ENCODE assay signal across 20 cellular contexts in the genomic region with DNA sequence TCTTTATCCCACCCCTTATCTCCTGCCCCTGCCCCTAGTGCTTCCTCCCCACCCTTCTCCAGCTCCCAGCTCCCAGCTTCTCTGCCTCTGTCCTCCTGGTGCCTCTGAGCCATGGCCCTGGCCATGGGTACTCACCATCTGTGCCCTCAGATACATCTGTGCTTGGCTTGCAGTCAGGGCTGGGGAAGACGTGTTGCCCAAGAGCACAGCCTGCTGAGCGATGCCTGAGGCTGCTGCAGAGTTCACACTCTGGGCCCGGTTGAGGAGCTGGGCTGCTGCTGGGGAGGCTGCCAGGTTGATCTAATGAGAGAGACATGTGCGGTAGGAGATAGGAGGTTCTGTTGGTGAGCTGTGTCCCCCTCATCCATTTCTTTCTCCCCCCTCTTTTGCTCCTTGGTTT. TPM values are rescaled to one million over a fixed set of nuclear protein-coding genes. Genes with fewer than 3 reads are reported as not detected.
A peak's percentile ranks its signal among the peaks of the same experiment; 100 is the strongest.
DNase-seq lines count a peak whose midpoint lies in the region; ATAC-seq and TF ChIP-seq lines count a peak whose summit lies in the region.
"Had no signal": no experiment of that assay in that cellular context is flagged by ENCODE, and none has a peak within 500 bp of the region (broad histone marks: within the 10 kb centered on the region; RNA-seq: fewer than 3 reads in every experiment).

No MANE protein-coding gene starts in this region.

- H3K4me2 ChIP-seq in PC-9 = no peak overlapping the region
- H3K4me2 ChIP-seq: A549 had no signal

- CTCF ChIA-PET in PC-9 (lab: Charles Lee) = no interaction called here

- no peaks in the 10 kb centered on the region for H3K9me3 ChIP-seq in MG63
- no peaks in the 10 kb centered on the region for H3K9me3 ChIP-seq in heart left ventricle
- H3K9me3 ChIP-seq in PC-9 (ENCODE audit: insufficient read depth, low read depth) = no peaks in the 10 kb centered on the region
- H3K9me3 ChIP-seq: A549, neutrophil, uterus had no signal

- intact Hi-C loops in heart left ventricle (cut with DNase I) = loop anchor here in 5 of 10 donors (2.0 to 10.0 kb wide), 7 partner anchors 73 to 255 kb away; no protein-coding TSS in a partner anchor
- intact Hi-C loops in PC-9 (cut with micrococcal nuclease; ENCODE audit: unreplicated experiment) = no loop called here

- H3K36me3 ChIP-seq in MG63 (no peaks in the 10 kb centered on the region), heart left ventricle (peaks cover 0 to 31% (median 11%) of the 10 kb centered on the region in 9 donors), brain microvascular endothelial cell (replicated peaks) (peaks cover 54% of the 10 kb centered on the region), PC-9 (ENCODE audit: low read depth) (no peaks in the 10 kb centered on the region)
- H3K36me3 ChIP-seq: neutrophil, uterus had no signal

- no peak overlapping the region for H3K4me3 ChIP-seq in MG63
- no peak overlapping the region for H3K4me3 ChIP-seq in heart left ventricle
- H3K4me3 ChIP-seq in brain microvascular endothelial cell (ENCODE audit: low read depth, low read length) = no peak overlapping the region
- no peak overlapping the region for H3K4me3 ChIP-seq in PC-9
- H3K4me3 ChIP-seq: A549, uterus had no signal

- TF ChIP-seq POLR2A in heart left ventricle (IDR thresholded peaks at IDR 0.05) = no peak

- peak; percentile 26 to 78 (median 55) for ATAC-seq in heart left ventricle
- ATAC-seq: A549 had no signal

- no peak overlapping the region for H2AFZ ChIP-seq in PC-9

- peaks cover 4 to 61% (median 37%) of the 10 kb centered on the region in 12 donors for H3K4me1 ChIP-seq in heart left ventricle
- H3K4me1 ChIP-seq in PC-9 (replicated peaks; ENCODE audit: insufficient read depth) = peaks cover 3% of the 10 kb centered on the region; the same call in 1 of the 2 replicates
- H3K4me1 ChIP-seq: A549 had no signal

- in situ Hi-C loops in brain microvascular endothelial cell (cut with HindIII; ENCODE audit: low pct_ligation_motif_present, low sequenced_read_pairs) = no loop called here

- DNase-seq in AG08396 (ENCODE audit: low spot score) (peak; percentile 67), MG63 (peak; percentile 54), caudate nucleus (lab: John Stamatoyannopoulos, UW) (peak in 2 of 61 donors; percentile 22 to 67), heart left ventricle (peak; percentile 44 to 86 (median 69)), COR-L47 (lab: John Stamatoyannopoulos, UW) (no peak), brain microvascular endothelial cell (no peak), NCI-H2029 treated with DMSO at 0.1 percent for 48 hours (lab: John Stamatoyannopoulos, UW) (no peak), PC-9 (no peak)
- DNase-seq: activated CD4-positive, alpha-beta T cell treated with anti-CD3 and anti-CD28 coated beads, Interleukin-2, amount 50 U/mL, for 4 hours; activated naive CD8-positive, alpha-beta T cell treated with anti-CD3 and anti-CD28 coated beads for 36 hours; activated T-cell treated with anti-CD3 and anti-CD28 coated beads, Interleukin-2, amount 50 U/mL, for 48 hours; GF-D8; kidney; NCI-H1930; NCI-H69; OCI-M1; retina; uterus had no signal

- no peaks in the 10 kb centered on the region for H3K9me2 ChIP-seq in PC-9 (ENCODE audit: insufficient read depth)

- no peaks in the 10 kb centered on the region for H4K20me1 ChIP-seq in PC-9 (ENCODE audit: insufficient read depth)

- H3K27ac ChIP-seq in caudate nucleus (ENCODE audit: low read depth, low read length) (peak overlapping the region; percentile 33), heart left ventricle (peak overlapping the region in 10 of 12 donors; percentile 1 to 68 (median 52)), brain microvascular endothelial cell (no peak overlapping the region), PC-9 (no peak overlapping the region)
- H3K27ac ChIP-seq: A549, neutrophil, uterus had no signal

- H3K27me3 ChIP-seq in MG63 (no peaks in the 10 kb centered on the region), heart left ventricle (no peaks in the 10 kb centered on the region), brain microvascular endothelial cell (replicated peaks) (no peaks in the 10 kb centered on the region), PC-9 (ENCODE audit: insufficient read depth, low read depth) (no peaks in the 10 kb centered on the region)
- H3K27me3 ChIP-seq: neutrophil, uterus had no signal

- H3K79me2 ChIP-seq in PC-9 (ENCODE audit: low read depth) = no peaks in the 10 kb centered on the region

- POLR2A ChIA-PET in PC-9 (lab: Charles Lee; ENCODE audit: unreplicated experiment) = no interaction called here

- BruUV-seq in PC-9 (replicated peaks; lab: Mats Ljungman, UMichigan) = no TSS peak

- WGBS in heart left ventricle, 4 donors = 42 to 55% (median 47%) methylated on average over 2 to 4 of the region's 4 CpGs

- TF ChIP-seq CTCF in heart left ventricle (IDR thresholded peaks at IDR 0.05) = peak in 1 of 12 donors; percentile 7
- no peak for TF ChIP-seq CTCF in brain microvascular endothelial cell (IDR thresholded peaks at IDR 0.05; ENCODE audit: low read depth, low read length, missing control alignments)
- TF ChIP-seq CTCF in PC-9 (conservative IDR thresholded peaks at IDR 0.05) = no peak

- no peaks in the 10 kb centered on the region for H3F3A ChIP-seq in PC-9 (ENCODE audit: insufficient read depth, low read depth)

RNA-seq across cellular contexts. Expression of a gene that starts 49.4 kb away (rescaled TPM):
- not detected in 2 replicates for total RNA-seq in MG63 (2014; rRNA removed; shearing (Covaris generic); ENCODE audit: low replicate concordance)
- under 1 TPM in 1 of 9 donors, not detected in 8; 0.40 TPM for total RNA-seq in heart left ventricle
- polyA plus RNA-seq in heart left ventricle = not detected
- not detected in 2 replicates for total RNA-seq in PC-9 (2021)
- total RNA-seq: activated naive CD8-positive, alpha-beta T cell treated with anti-CD3 and anti-CD28 coated beads for 36 hours; kidney had no signal
- polyA plus RNA-seq: A549 had no signal

Comparison
In these comparisons a context has a peak if more than half of its experiments do, and no peak if none do; other contexts are left out.
1. DNase-seq: peak in AG08396 (single experiment), MG63 (single experiment) and heart left ventricle (5 of 5); none in COR-L47 (single experiment), brain microvascular endothelial cell (single experiment), NCI-H2029 treated with DMSO at 0.1 percent for 48 hours (single experiment) and PC-9 (0 of 2).
2. H3K27ac ChIP-seq: peak in caudate nucleus (single experiment) and heart left ventricle (10 of 12); none in brain microvascular endothelial cell (single experiment) and PC-9 (single experiment).